ENCODE assay signal across 8 cellular contexts in the genomic region with DNA sequence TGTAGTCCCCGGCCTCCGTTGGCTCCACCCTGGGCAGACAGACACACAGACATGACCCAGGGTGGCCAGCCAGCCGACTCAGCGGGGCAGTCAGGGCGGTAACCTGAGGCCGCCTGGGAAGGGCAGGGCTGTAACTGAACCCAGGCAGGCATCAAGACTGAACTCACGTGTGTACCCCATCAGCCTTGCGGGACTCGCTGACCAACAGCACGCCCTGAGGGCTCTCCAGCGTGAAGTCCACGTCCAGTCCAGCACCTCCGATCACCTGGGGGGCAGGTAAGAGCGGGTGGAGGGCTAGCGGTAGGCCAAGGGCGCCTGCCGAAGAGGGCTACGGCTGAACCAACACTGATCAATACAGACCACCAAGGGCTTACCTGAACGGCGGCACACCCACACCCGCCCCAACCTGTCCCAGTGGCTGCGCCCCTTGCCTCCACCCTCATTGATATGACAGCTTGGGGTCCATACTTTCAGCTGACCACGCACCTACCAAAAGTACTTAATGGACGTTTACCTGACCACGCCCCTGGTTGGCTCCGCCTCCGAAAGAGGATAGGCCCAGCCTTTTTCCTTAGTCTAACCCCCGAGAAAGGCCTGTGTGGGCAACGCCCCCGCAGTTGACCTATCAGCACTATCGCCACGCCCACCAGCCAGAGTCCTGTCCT. TPM values are rescaled to one million over a fixed set of nuclear protein-coding genes. Genes with fewer than 3 reads are reported as not detected.
A peak's percentile ranks its signal among the peaks of the same experiment; 100 is the strongest.
DNase-seq lines count a peak whose midpoint lies in the region; ATAC-seq and TF ChIP-seq lines count a peak whose summit lies in the region.

No MANE protein-coding gene starts in this region.

- H3K9me3 ChIP-seq in BE2C (peaks cover 2% of the 10 kb centered on the region; the same call in 1 of the 2 replicates), thymus (ENCODE audit: control insufficient read depth) (peaks cover 1% of the 10 kb centered on the region)

- peaks cover 31% of the 10 kb centered on the region for H3K36me3 ChIP-seq in BE2C
- peaks cover 36% of the 10 kb centered on the region for H3K36me3 ChIP-seq in thymus (ENCODE audit: control insufficient read depth, insufficient read depth)

- H3K27ac Mint-ChIP-seq in brain = peak overlapping the region; percentile 100

- peak overlapping the region; percentile 92 to 96 (median 94) for H3K4me3 Mint-ChIP-seq in brain

- H3K4me1 ChIP-seq in BE2C = peaks cover 3% of the 10 kb centered on the region
- no peaks in the 10 kb centered on the region for H3K4me1 ChIP-seq in thymus (ENCODE audit: control insufficient read depth, insufficient read depth, low read length)

- H3K27me3 ChIP-seq in BE2C (no peaks in the 10 kb centered on the region), thymus (ENCODE audit: control insufficient read depth, insufficient read depth) (no peaks in the 10 kb centered on the region)

- no peak for DNase-seq in BE2C
- DNase-seq in left kidney (ENCODE audit: low read depth, low spot score) = peak; percentile 60
- DNase-seq in amniotic stem cell (lab: John Stamatoyannopoulos, UW) = no peak
- no peak for DNase-seq in NCI-H1417 treated with DMSO at 0.1 percent for 48 hours (lab: John Stamatoyannopoulos, UW)
- DNase-seq in DMS153 treated with DMSO at 0.1 percent for 48 hours (lab: John Stamatoyannopoulos, UW; ENCODE audit: unreplicated experiment) = no peak

- ATAC-seq in HG03469 (IDR thresholded peaks at IDR 0.05; ENCODE audit: unreplicated experiment) = peak; percentile 53

- 73% methylated on average over 32 of the region's 32 CpGs for WGBS in thymus

- no peak for TF ChIP-seq CTCF in BE2C (IDR thresholded peaks at IDR 0.05; ENCODE audit: low read depth, low read length)
- no peak for TF ChIP-seq CTCF in brain (conservative IDR thresholded peaks at IDR 0.05)

- H3K36me3 Mint-ChIP-seq in brain = peaks cover 8% of the 10 kb centered on the region

- H3K4me1 Mint-ChIP-seq in brain = peaks cover 21% of the 10 kb centered on the region

- peaks cover 10% of the 10 kb centered on the region for H3K27me3 Mint-ChIP-seq in brain

- H3K4me3 ChIP-seq in BE2C (ENCODE audit: low read depth, low read length) (peak overlapping the region; percentile 19; the same call in 1 of the 2 replicates), thymus (ENCODE audit: low read length) (peak overlapping the region; percentile 75)

- H3K27ac ChIP-seq in thymus (ENCODE audit: low read depth) = peak overlapping the region; percentile 97

- H3K9me3 Mint-ChIP-seq in brain = peaks cover 3 to 18% (median 14%) of the 10 kb centered on the region in 5 experiments

RNA-seq across cellular contexts. Expression of gene TMED1, which starts 0.8 kb away (rescaled TPM):
- 114 TPM for polyA plus RNA-seq in BE2C (2012; ENCODE audit: insufficient read depth, insufficient read length, low read depth)
- polyA plus RNA-seq in brain (ENCODE audit: insufficient read depth, low read depth, low replicate concordance) = 29.0 TPM
- polyA plus RNA-seq in thymus = 19.4 TPM

RNA-seq across cellular contexts. Expression of gene C19orf38, which starts 13.0 kb away (rescaled TPM):
- polyA plus RNA-seq in BE2C (2012; ENCODE audit: insufficient read depth, insufficient read length, low read depth) = not detected
- polyA plus RNA-seq in brain (ENCODE audit: insufficient read depth, low read depth, low replicate concordance) (1.9 TPM), thymus (5.4 TPM)

RNA-seq across cellular contexts. Expression of gene CARM1, which starts 36.1 kb away (rescaled TPM):
- polyA plus RNA-seq in BE2C (2012; ENCODE audit: insufficient read depth, insufficient read length, low read depth) = 81.7 TPM
- 40.8 TPM for polyA plus RNA-seq in brain (ENCODE audit: insufficient read depth, low read depth, low replicate concordance)
- polyA plus RNA-seq in thymus = 30.8 TPM
